35 cellular contexts compared by ENCODE assay signal in genomic region chr3:51224843-51225242, GRCh38.
"Had no signal": no experiment of that assay in that cellular context is flagged by ENCODE, and none has a peak within 500 bp of the region (broad histone marks: within the 10 kb centered on the region; RNA-seq: fewer than 3 reads in every experiment).

No MANE protein-coding gene starts in this region.

- H3K4me3 ChIP-seq: MG63 had no signal

- H3K9me3 ChIP-seq: MG63 had no signal

- H3K27me3 ChIP-seq: MG63 had no signal

- DNase-seq: Karpas-422, Kasumi-1, MG63, MM.1S, MV-4-11, NCI-H1048, NCI-H1092, NCI-H1092 treated with DMSO at 0.1 percent for 48 hours, NCI-H1105, NCI-H1105 treated with DMSO at 0.1 percent for 48 hours, NCI-H1417, NCI-H1417 treated with DMSO at 0.1 percent for 48 hours, NCI-H1436, NCI-H1436 treated with DMSO at 0.1 percent for 48 hours, NCI-H146, NCI-H1694, NCI-H1694 treated with DMSO at 0.1 percent for 48 hours, NCI-H187, NCI-H187 treated with DMSO at 0.1 percent for 48 hours, NCI-H1930, NCI-H2029, NCI-H2029 treated with DMSO at 0.1 percent for 48 hours, NCI-H2081, NCI-H2081 treated with DMSO at 0.1 percent for 48 hours, NCI-H2107, NCI-H2171, NCI-H2171 treated with DMSO at 0.1 percent for 48 hours, NCI-H2227 treated with DMSO at 0.1 percent for 48 hours, NCI-H226, NCI-H345, NCI-H446, NCI-H446 treated with DMSO at 0.1 percent for 48 hours, NCI-H510A, NCI-H510A treated with DMSO at 0.1 percent for 48 hours, NCI-H524 had no signal

- H3K36me3 ChIP-seq: MG63 had no signal
